In the genomic region with DNA sequence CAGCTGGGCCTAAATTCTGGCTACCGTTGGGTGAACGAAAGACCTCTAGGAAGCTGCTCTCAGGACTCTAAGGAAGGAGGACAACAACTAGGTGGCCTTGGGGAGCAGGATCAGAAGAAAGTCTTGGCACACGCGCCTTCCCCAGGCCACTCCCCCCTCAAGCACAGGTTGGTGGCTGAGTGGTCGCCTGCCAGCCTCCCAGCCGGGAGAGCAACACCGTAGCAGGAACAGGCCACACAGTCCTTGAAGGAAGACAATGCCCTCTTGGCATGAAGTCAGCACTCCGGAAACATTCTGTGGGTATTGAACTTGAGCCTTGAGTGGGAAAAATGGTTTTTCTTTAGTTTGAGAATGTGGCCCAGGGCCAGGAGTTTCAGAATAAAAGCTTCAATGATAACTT, we compare ENCODE assay signal across 30 cellular contexts.
DNase-seq lines count a peak whose midpoint lies in the region; ATAC-seq and TF ChIP-seq lines count a peak whose summit lies in the region.
"Had no signal": no experiment of that assay in that cellular context is flagged by ENCODE, and none has a peak within 500 bp of the region (broad histone marks: within the 10 kb centered on the region; RNA-seq: fewer than 3 reads in every experiment).

No MANE protein-coding gene starts in this region.

- no peak for TF ChIP-seq POLR2A in body of pancreas (IDR thresholded peaks at IDR 0.05)

- no peaks in the 10 kb centered on the region for H3K27me3 ChIP-seq in Caco-2 (replicated peaks; ENCODE audit: control insufficient read depth, insufficient read depth, low read length)
- H3K27me3 ChIP-seq in body of pancreas: no peaks in the 10 kb centered on the region
- H3K27me3 ChIP-seq in neuronal stem cell (ENCODE audit: control insufficient read depth in 3 of 3, insufficient read depth in 3 of 3, low read depth in 1 of 3, low read length in 3 of 3): no peaks in the 10 kb centered on the region
- H3K27me3 ChIP-seq: heart right ventricle, Peyer's patch, tibial nerve had no signal

- BruUV-seq in Caco-2 (replicated peaks; lab: Mats Ljungman, UMichigan): no TSS peak

- H3K4ac ChIP-seq in neuronal stem cell (ENCODE audit: low read length): no peak overlapping the region

- intact Hi-C loops in Caco-2 (cut with micrococcal nuclease; ENCODE audit: unreplicated experiment): no loop called here
- intact Hi-C loops in body of pancreas (cut with DNase I): no loop called here

- H3K4me3 ChIP-seq in Caco-2 (ENCODE audit: low read depth, low read length): no peak overlapping the region
- no peak overlapping the region for H3K4me3 ChIP-seq in body of pancreas
- no peak overlapping the region for H3K4me3 ChIP-seq in neuronal stem cell (ENCODE audit: low read length in 2 of 2)
- H3K4me3 ChIP-seq: heart right ventricle, Peyer's patch, psoas muscle, tibial nerve had no signal

- no peaks in the 10 kb centered on the region for H3K79me1 ChIP-seq in neuronal stem cell (ENCODE audit: low read depth, low read length)

- no peak overlapping the region for H4K91ac ChIP-seq in neuronal stem cell (ENCODE audit: low read depth, low read length, poor library complexity)

- CTCF ChIA-PET in Caco-2 (lab: Charles Lee): no interaction called here

- POLR2A ChIA-PET in Caco-2 (lab: Charles Lee): no interaction called here

- TF ChIP-seq CTCF in Caco-2 (IDR thresholded peaks at IDR 0.05; ENCODE audit: insufficient read depth in 1 of 2, low read depth in 1 of 2, low read length in 1 of 2, severe bottlenecking in 1 of 2, unreplicated experiment in 1 of 2) (no peak), body of pancreas (IDR thresholded peaks at IDR 0.05) (no peak)

- H3K27ac ChIP-seq in body of pancreas: peak overlapping the region in 1 of 4 donors; percentile 18
- H3K27ac ChIP-seq in neuronal stem cell (replicated peaks; ENCODE audit: low read length): no peak overlapping the region
- H3K27ac ChIP-seq: foreskin keratinocyte, heart right ventricle, Peyer's patch, psoas muscle, tibial nerve had no signal

- H2AK5ac ChIP-seq in neuronal stem cell (ENCODE audit: low read depth, low read length): peak overlapping the region; percentile 25

- no peak overlapping the region for H2AFZ ChIP-seq in neuronal stem cell (ENCODE audit: low read length)

- H2BK5ac ChIP-seq in neuronal stem cell (ENCODE audit: low read length): no peak overlapping the region

- H3K9me3 Mint-ChIP-seq in Caco-2 (ENCODE audit: unreplicated experiment): no peaks in the 10 kb centered on the region
- H3K9me3 Mint-ChIP-seq: activated B cell treated with CpG ODN at 0.5 μM for 24 hours; activated T-helper 17 cell treated with anti-CD3 and anti-CD28 coated beads, Interleukin-2, amount 50 U/mL, for 72 hours; endodermal cell had no signal

- peak overlapping the region; percentile 53 for H2BK12ac ChIP-seq in neuronal stem cell (ENCODE audit: low read length)

- no peaks in the 10 kb centered on the region for H3K27me3 Mint-ChIP-seq in Caco-2 (ENCODE audit: insufficient read depth, unreplicated experiment)

- H3K4me2 ChIP-seq in neuronal stem cell (ENCODE audit: insufficient read depth, low read length, poor library complexity, severe bottlenecking): no peak overlapping the region

- H3K18ac ChIP-seq in neuronal stem cell (ENCODE audit: low read length): peak overlapping the region; percentile 81

- H2BK120ac ChIP-seq in neuronal stem cell (ENCODE audit: low read depth, low read length): no peak overlapping the region

- no peak overlapping the region for H3K14ac ChIP-seq in neuronal stem cell (ENCODE audit: low read length)

- H3K23ac ChIP-seq in neuronal stem cell (ENCODE audit: low read depth, low read length, poor library complexity): no peak overlapping the region

- DNase-seq in Caco-2 (no peak), NCI-H2029 (lab: John Stamatoyannopoulos, UW) (peak; percentile 63), body of pancreas (peak; percentile 29 to 66 (median 52)), neuronal stem cell (ENCODE audit: low spot score) (no peak)
- DNase-seq in stimulated activated CD4-positive, alpha-beta T cell treated with anti-CD3 and anti-CD28 coated beads, Interleukin-1b, Interleukin-23, amount 100 ng/mL, for 48 hours: no peak
- no peak for DNase-seq in activated CD8-positive, alpha-beta memory T cell treated with anti-CD3 and anti-CD28 coated beads, Interleukin-2, amount 50 U/mL, for 4 hours
- DNase-seq in activated CD4-positive, alpha-beta T cell treated with anti-CD3 and anti-CD28 coated beads, Interleukin-2, amount 50 U/mL, for 48 hours: no peak
- DNase-seq: ACHN; activated B cell treated with CpG ODN at 0.5 μM for 24 hours; activated CD4-positive, alpha-beta T cell treated with anti-CD3 and anti-CD28 coated beads, Interleukin-2, amount 50 U/mL, for 4 hours; activated CD8-positive, alpha-beta memory T cell treated with anti-CD3 and anti-CD28 coated beads, Interleukin-2, amount 50 U/mL, for 48 hours; cortex of kidney; endodermal cell; foreskin keratinocyte; H9; heart right ventricle; Karpas-422; kidney glomerular epithelial cell; NCI-H146; NCI-H526 treated with DMSO at 0.1 percent for 48 hours; Peyer's patch; psoas muscle; stimulated activated CD8-positive, alpha-beta memory T cell treated with anti-CD3 and anti-CD28 coated beads, Interleukin-4, amount 100 ng/mL, for 48 hours; stimulated activated naive CD8-positive, alpha-beta T cell treated with anti-CD3 and anti-CD28 coated beads, Interleukin-15, amount 100 ng/mL, for 72 hours; T1000 had no signal

- H3K4me1 Mint-ChIP-seq in Caco-2 (ENCODE audit: low read depth, unreplicated experiment): no peaks in the 10 kb centered on the region
- H3K4me1 Mint-ChIP-seq: activated B cell treated with CpG ODN at 0.5 μM for 24 hours; activated T-helper 17 cell treated with anti-CD3 and anti-CD28 coated beads, Interleukin-2, amount 50 U/mL, for 72 hours; endodermal cell; stimulated activated naive CD8-positive, alpha-beta T cell treated with anti-CD3 and anti-CD28 coated beads, Interleukin-15, amount 100 ng/mL, for 72 hours had no signal

- H3K27ac Mint-ChIP-seq in Caco-2 (ENCODE audit: unreplicated experiment): peak overlapping the region; percentile 28
- H3K27ac Mint-ChIP-seq: activated B cell treated with CpG ODN at 0.5 μM for 24 hours; activated T-helper 17 cell treated with anti-CD3 and anti-CD28 coated beads, Interleukin-2, amount 50 U/mL, for 72 hours; endodermal cell; H9; stimulated activated naive CD8-positive, alpha-beta T cell treated with anti-CD3 and anti-CD28 coated beads, Interleukin-15, amount 100 ng/mL, for 72 hours had no signal

- no peaks in the 10 kb centered on the region for H3K9me3 ChIP-seq in Caco-2
- no peaks in the 10 kb centered on the region for H3K9me3 ChIP-seq in body of pancreas
- no peaks in the 10 kb centered on the region for H3K9me3 ChIP-seq in neuronal stem cell (replicated peaks in 1 of 2; ENCODE audit: control insufficient read depth in 2 of 2, insufficient read depth in 1 of 2, low read depth in 1 of 2, low read length in 2 of 2)
- H3K9me3 ChIP-seq: heart right ventricle, Peyer's patch, psoas muscle, tibial nerve had no signal

- H3K4me3 Mint-ChIP-seq in Caco-2 (ENCODE audit: unreplicated experiment): no peak overlapping the region
- H3K4me3 Mint-ChIP-seq: activated B cell treated with CpG ODN at 0.5 μM for 24 hours; activated T-helper 17 cell treated with anti-CD3 and anti-CD28 coated beads, Interleukin-2, amount 50 U/mL, for 72 hours; endodermal cell; H9; stimulated activated naive CD8-positive, alpha-beta T cell treated with anti-CD3 and anti-CD28 coated beads, Interleukin-15, amount 100 ng/mL, for 72 hours had no signal

- H4K8ac ChIP-seq in neuronal stem cell (ENCODE audit: low read depth, low read length): no peak overlapping the region

- 6 to 25% methylated on average over 5 to 8 of the region's 8 CpGs for WGBS in body of pancreas, 2 donors
- WGBS in neuronal stem cell (ENCODE audit: extremely low coverage in 2 of 2, insufficient read length in 2 of 2, insufficient replicate concordance in 1 of 2), 2 donors: no CpG with 5 or more reads among the region's 8 CpGs

- H3K36me3 Mint-ChIP-seq in Caco-2 (ENCODE audit: insufficient read depth, unreplicated experiment): no peaks in the 10 kb centered on the region
- H3K36me3 Mint-ChIP-seq: activated naive CD4-positive, alpha-beta T cell treated with anti-CD3 and anti-CD28 coated beads, Interleukin-2, amount 50 U/mL, for 72 hours had no signal

- H3K9ac ChIP-seq in neuronal stem cell (ENCODE audit: low read depth, low read length, poor library complexity): peak overlapping the region; percentile 14

- H2BK15ac ChIP-seq in neuronal stem cell (ENCODE audit: low read length): no peak overlapping the region

- H3K36me3 ChIP-seq in Caco-2 (ENCODE audit: control insufficient read depth, insufficient read depth, low read length) (no peaks in the 10 kb centered on the region), body of pancreas (replicated peaks in 1 of 2; ENCODE audit: insufficient read depth in 1 of 2, low read depth in 2 of 2) (no peaks in the 10 kb centered on the region), neuronal stem cell (replicated peaks in 1 of 2; ENCODE audit: control insufficient read depth in 2 of 2, insufficient read depth in 2 of 2, low read length in 2 of 2) (no peaks in the 10 kb centered on the region)
- H3K36me3 ChIP-seq: heart right ventricle, Peyer's patch, tibial nerve had no signal

- ATAC-seq in body of pancreas: peak; percentile 50
- no peak for ATAC-seq in GM19395 (IDR thresholded peaks at IDR 0.05; ENCODE audit: unreplicated experiment)
- ATAC-seq: activated naive CD4-positive, alpha-beta T cell treated with anti-CD3 and anti-CD28 coated beads, Interleukin-2, amount 50 U/mL, for 72 hours; activated T-helper 17 cell treated with anti-CD3 and anti-CD28 coated beads, Interleukin-2, amount 50 U/mL, for 72 hours; esophagus mucosa; foreskin keratinocyte; heart right ventricle; psoas muscle; stimulated activated naive CD8-positive, alpha-beta T cell treated with anti-CD3 and anti-CD28 coated beads, Interleukin-15, amount 100 ng/mL, for 72 hours had no signal

- H3K4me1 ChIP-seq in Caco-2 (no peaks in the 10 kb centered on the region), body of pancreas (peaks cover 16% of the 10 kb centered on the region), neuronal stem cell (ENCODE audit: control insufficient read depth in 2 of 2, insufficient read depth in 1 of 2, low read depth in 1 of 2, low read length in 2 of 2) (peaks cover 2 to 13% of the 10 kb centered on the region in 2 donors)
- H3K4me1 ChIP-seq: foreskin keratinocyte, heart right ventricle, Peyer's patch, psoas muscle, tibial nerve had no signal

Comparison
In these comparisons a context has a peak if more than half of its experiments do, and no peak if none do; other contexts are left out.
1. DNase-seq: peak in NCI-H2029 (single experiment) and body of pancreas (4 of 4); none in Caco-2 (0 of 2), neuronal stem cell (single experiment), stimulated activated CD4-positive, alpha-beta T cell treated with anti-CD3 and anti-CD28 coated beads, Interleukin-1b, Interleukin-23, amount 100 ng/mL, for 48 hours (single experiment), activated CD8-positive, alpha-beta memory T cell treated with anti-CD3 and anti-CD28 coated beads, Interleukin-2, amount 50 U/mL, for 4 hours (single experiment) and activated CD4-positive, alpha-beta T cell treated with anti-CD3 and anti-CD28 coated beads, Interleukin-2, amount 50 U/mL, for 48 hours (0 of 2).